8 cellular contexts compared by ENCODE assay signal in the genomic region with DNA sequence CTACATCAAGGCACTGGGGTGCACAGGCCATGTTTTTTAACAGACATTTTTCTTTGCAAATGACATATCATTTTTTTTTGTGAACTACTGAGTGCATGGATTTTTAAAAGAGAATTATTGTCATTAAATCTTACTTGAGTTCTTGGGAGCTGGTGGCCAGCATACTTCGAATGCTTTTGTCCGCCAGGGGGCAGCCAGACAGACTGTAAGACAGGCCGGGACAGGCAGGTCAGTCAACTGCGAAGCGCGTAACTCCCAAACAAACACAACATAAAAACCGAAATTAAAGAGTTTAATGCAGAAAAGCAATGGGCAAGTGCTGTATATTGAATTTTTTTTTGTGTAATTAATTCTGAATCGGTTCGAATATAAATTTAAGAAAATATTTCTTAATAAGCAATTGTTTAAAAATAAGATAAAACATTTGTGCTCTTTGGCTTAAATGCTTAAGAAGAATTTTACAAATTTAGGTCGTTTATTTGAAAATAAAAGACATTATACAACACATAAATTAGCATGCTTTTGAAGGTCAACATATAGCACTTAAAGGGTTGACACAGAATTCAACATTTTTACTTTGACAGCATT.
DNase-seq lines count a peak whose midpoint lies in the region; ATAC-seq and TF ChIP-seq lines count a peak whose summit lies in the region.

No MANE protein-coding gene starts in this region.

- BruUV-seq in Panc1 (replicated peaks; lab: Mats Ljungman, UMichigan): no TSS peak

- in situ Hi-C loops in Panc1 (cut with HindIII; ENCODE audit: low pct_unique_long_range_greater_than_20kb, low sequenced_read_pairs): no loop called here

- no peak overlapping the region for H3K4me3 Mint-ChIP-seq in GM23338

- no peak overlapping the region for H3K4me3 ChIP-seq in GM23338
- H3K4me3 ChIP-seq in Panc1 (ENCODE audit: low read depth in 2 of 2, low read length in 2 of 2): no peak overlapping the region

- H3K27me3 Mint-ChIP-seq in GM23338 (ENCODE audit: insufficient read depth, low read depth, poor library complexity): peaks cover 3% of the 10 kb centered on the region

- H3K36me3 ChIP-seq in GM23338 (ENCODE audit: insufficient read depth) (no peaks in the 10 kb centered on the region), Panc1 (ENCODE audit: control insufficient read depth, insufficient read depth, low read length) (no peaks in the 10 kb centered on the region)

- no peaks in the 10 kb centered on the region for H3K9me3 ChIP-seq in Panc1 (ENCODE audit: control insufficient read depth, insufficient read depth, low read depth, low read length)

- H3K27ac ChIP-seq in GM23338 (ENCODE audit: low read depth) (no peak overlapping the region), Panc1 (ENCODE audit: low read length) (no peak overlapping the region)

- no peaks in the 10 kb centered on the region for H4K20me1 ChIP-seq in GM23338 (replicated peaks; ENCODE audit: insufficient read depth)

- intact Hi-C loops in Panc1 (cut with micrococcal nuclease; ENCODE audit: unreplicated experiment): loop anchor here (2.0 to 10.0 kb wide), 2 partner anchors 238 to 406 kb away; no protein-coding TSS in a partner anchor

- H3K4me2 ChIP-seq in GM23338: no peak overlapping the region

- no peak overlapping the region for H3K27ac Mint-ChIP-seq in GM23338

- H2AFZ ChIP-seq in GM23338: no peak overlapping the region

- POLR2A ChIA-PET in Panc1 (lab: Charles Lee): no interaction called here

- H3K9me3 Mint-ChIP-seq in GM23338: no peaks in the 10 kb centered on the region

- H3K9me2 ChIP-seq in GM23338 (ENCODE audit: insufficient read depth): no peaks in the 10 kb centered on the region

- H3K4me1 ChIP-seq in GM23338 (ENCODE audit: insufficient read depth) (no peaks in the 10 kb centered on the region), Panc1 (ENCODE audit: control insufficient read depth, insufficient read depth, low read length) (peaks cover 2% of the 10 kb centered on the region; the same call in 1 of the 2 replicates)

- DNase-seq in DMS114 treated with DMSO at 0.1 percent for 48 hours (lab: John Stamatoyannopoulos, UW; ENCODE audit: unreplicated experiment) (peak; percentile 23), GM23338 (ENCODE audit: low spot score) (peak; percentile 91), Panc1 (ENCODE audit: low read depth, low spot score) (peak; percentile 20), astrocyte of the hippocampus (ENCODE audit: low read depth, low spot score) (peak; percentile 80), iPS-NIHi11 (ENCODE audit: low spot score) (peak; percentile 82), GDM1 (lab: John Stamatoyannopoulos, UW) (no peak), NCI-H1436 (lab: John Stamatoyannopoulos, UW) (no peak)
- DNase-seq in stimulated activated CD4-positive, alpha-beta T cell treated with anti-CD3 and anti-CD28 coated beads, Interleukin-1b, Interleukin-23, amount 100 ng/mL, for 4 hours (ENCODE audit: low read depth in 2 of 2): peak; percentile 19 to 22

- no peaks in the 10 kb centered on the region for H3F3A ChIP-seq in GM23338 (replicated peaks; ENCODE audit: low read depth)

- peaks cover 5% of the 10 kb centered on the region for H3K4me1 Mint-ChIP-seq in GM23338

- H3K36me3 Mint-ChIP-seq in GM23338 (ENCODE audit: low read depth): no peaks in the 10 kb centered on the region

- CTCF ChIA-PET in Panc1 (lab: Charles Lee): interaction anchor here (1.2 kb wide), 1 partner anchor 405 kb away, joined by 3 read pairs; no protein-coding TSS in a partner anchor

- TF ChIP-seq CTCF in GM23338 (conservative IDR thresholded peaks at IDR 0.05; ENCODE audit: low read depth in 2 of 2) (peak; percentile 79 to 95), Panc1 (IDR thresholded peaks at IDR 0.05) (peak; percentile 94)

- ATAC-seq in GM23338 (peak; percentile 85), Panc1 (peak; percentile 87)

- H3K27me3 ChIP-seq in GM23338 (ENCODE audit: insufficient read depth) (no peaks in the 10 kb centered on the region), Panc1 (ENCODE audit: control insufficient read depth, insufficient read depth, low read length) (peaks cover 12% of the 10 kb centered on the region)

- H3K79me2 ChIP-seq in GM23338 (replicated peaks; ENCODE audit: insufficient read depth): no peaks in the 10 kb centered on the region

TF ChIP-seq in GM23338, 12 proteins besides CTCF, POLR2A, EP300 and RAD21 (continues in another document):
- TF ChIP-seq, protein P1, sequence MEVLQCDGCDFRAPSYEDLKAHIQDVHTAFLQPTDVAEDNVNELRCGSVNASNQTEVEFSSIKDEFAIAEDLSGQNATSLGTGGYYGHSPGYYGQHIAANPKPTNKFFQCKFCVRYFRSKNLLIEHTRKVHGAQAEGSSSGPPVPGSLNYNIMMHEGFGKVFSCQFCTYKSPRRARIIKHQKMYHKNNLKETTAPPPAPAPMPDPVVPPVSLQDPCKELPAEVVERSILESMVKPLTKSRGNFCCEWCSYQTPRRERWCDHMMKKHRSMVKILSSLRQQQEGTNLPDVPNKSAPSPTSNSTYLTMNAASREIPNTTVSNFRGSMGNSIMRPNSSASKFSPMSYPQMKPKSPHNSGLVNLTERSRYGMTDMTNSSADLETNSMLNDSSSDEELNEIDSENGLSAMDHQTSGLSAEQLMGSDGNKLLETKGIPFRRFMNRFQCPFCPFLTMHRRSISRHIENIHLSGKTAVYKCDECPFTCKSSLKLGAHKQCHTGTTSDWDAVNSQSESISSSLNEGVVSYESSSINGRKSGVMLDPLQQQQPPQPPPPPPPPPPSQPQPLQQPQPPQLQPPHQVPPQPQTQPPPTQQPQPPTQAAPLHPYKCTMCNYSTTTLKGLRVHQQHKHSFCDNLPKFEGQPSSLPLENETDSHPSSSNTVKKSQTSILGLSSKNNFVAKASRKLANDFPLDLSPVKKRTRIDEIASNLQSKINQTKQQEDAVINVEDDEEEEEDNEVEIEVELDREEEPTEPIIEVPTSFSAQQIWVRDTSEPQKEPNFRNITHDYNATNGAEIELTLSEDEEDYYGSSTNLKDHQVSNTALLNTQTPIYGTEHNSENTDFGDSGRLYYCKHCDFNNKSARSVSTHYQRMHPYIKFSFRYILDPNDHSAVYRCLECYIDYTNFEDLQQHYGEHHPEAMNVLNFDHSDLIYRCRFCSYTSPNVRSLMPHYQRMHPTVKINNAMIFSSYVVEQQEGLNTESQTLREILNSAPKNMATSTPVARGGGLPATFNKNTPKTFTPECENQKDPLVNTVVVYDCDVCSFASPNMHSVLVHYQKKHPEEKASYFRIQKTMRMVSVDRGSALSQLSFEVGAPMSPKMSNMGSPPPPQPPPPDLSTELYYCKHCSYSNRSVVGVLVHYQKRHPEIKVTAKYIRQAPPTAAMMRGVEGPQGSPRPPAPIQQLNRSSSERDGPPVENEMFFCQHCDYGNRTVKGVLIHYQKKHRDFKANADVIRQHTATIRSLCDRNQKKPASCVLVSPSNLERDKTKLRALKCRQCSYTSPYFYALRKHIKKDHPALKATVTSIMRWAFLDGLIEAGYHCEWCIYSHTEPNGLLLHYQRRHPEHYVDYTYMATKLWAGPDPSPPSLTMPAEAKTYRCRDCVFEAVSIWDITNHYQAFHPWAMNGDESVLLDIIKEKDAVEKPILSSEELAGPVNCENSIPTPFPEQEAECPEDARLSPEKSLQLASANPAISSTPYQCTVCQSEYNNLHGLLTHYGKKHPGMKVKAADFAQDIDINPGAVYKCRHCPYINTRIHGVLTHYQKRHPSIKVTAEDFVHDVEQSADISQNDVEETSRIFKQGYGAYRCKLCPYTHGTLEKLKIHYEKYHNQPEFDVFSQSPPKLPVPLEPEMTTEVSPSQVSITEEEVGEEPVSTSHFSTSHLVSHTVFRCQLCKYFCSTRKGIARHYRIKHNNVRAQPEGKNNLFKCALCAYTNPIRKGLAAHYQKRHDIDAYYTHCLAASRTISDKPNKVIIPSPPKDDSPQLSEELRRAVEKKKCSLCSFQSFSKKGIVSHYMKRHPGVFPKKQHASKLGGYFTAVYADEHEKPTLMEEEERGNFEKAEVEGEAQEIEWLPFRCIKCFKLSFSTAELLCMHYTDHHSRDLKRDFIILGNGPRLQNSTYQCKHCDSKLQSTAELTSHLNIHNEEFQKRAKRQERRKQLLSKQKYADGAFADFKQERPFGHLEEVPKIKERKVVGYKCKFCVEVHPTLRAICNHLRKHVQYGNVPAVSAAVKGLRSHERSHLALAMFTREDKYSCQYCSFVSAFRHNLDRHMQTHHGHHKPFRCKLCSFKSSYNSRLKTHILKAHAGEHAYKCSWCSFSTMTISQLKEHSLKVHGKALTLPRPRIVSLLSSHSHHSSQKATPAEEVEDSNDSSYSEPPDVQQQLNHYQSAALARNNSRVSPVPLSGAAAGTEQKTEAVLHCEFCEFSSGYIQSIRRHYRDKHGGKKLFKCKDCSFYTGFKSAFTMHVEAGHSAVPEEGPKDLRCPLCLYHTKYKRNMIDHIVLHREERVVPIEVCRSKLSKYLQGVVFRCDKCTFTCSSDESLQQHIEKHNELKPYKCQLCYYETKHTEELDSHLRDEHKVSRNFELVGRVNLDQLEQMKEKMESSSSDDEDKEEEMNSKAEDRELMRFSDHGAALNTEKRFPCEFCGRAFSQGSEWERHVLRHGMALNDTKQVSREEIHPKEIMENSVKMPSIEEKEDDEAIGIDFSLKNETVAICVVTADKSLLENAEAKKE (CRISPR knock-in tag; IDR thresholded peaks at IDR 0.05): no peak
- TF ChIP-seq NANOG (IDR thresholded peaks at IDR 0.05; ENCODE audit: borderline replicate concordance): no peak
- TF ChIP-seq STAT1 (IDR thresholded peaks at IDR 0.05; ENCODE audit: unreplicated experiment): no peak
- no peak for TF ChIP-seq EZH2 (IDR thresholded peaks at IDR 0.05; ENCODE audit: low read depth, unreplicated experiment)
- no peak for TF ChIP-seq CREB1 (CRISPR knock-in tag; IDR thresholded peaks at IDR 0.05; ENCODE audit: low read depth)
- TF ChIP-seq JUNB (IDR thresholded peaks at IDR 0.05; ENCODE audit: unreplicated experiment): no peak
- TF ChIP-seq, protein P2, sequence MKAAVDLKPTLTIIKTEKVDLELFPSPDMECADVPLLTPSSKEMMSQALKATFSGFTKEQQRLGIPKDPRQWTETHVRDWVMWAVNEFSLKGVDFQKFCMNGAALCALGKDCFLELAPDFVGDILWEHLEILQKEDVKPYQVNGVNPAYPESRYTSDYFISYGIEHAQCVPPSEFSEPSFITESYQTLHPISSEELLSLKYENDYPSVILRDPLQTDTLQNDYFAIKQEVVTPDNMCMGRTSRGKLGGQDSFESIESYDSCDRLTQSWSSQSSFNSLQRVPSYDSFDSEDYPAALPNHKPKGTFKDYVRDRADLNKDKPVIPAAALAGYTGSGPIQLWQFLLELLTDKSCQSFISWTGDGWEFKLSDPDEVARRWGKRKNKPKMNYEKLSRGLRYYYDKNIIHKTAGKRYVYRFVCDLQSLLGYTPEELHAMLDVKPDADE (IDR thresholded peaks at IDR 0.05): no peak
- no peak for TF ChIP-seq ZNF114 (CRISPR knock-in tag; IDR thresholded peaks at IDR 0.05)
- TF ChIP-seq POLR2AphosphoS5 (IDR thresholded peaks at IDR 0.05; ENCODE audit: low read depth): no peak
- TF ChIP-seq ZNF331 (CRISPR knock-in tag; IDR thresholded peaks at IDR 0.05; ENCODE audit: low read depth): no peak
- no peak for TF ChIP-seq EZH2phosphoT487 (IDR thresholded peaks at IDR 0.05; ENCODE audit: unreplicated experiment)

Comparison
In these comparisons a context has a peak if more than half of its experiments do, and no peak if none do; other contexts are left out.
1. DNase-seq: peak in DMS114 treated with DMSO at 0.1 percent for 48 hours (single experiment), GM23338 (single experiment), Panc1 (single experiment), astrocyte of the hippocampus (single experiment), iPS-NIHi11 (single experiment) and stimulated activated CD4-positive, alpha-beta T cell treated with anti-CD3 and anti-CD28 coated beads, Interleukin-1b, Interleukin-23, amount 100 ng/mL, for 4 hours (2 of 2); none in GDM1 (single experiment) and NCI-H1436 (single experiment).